ENCODE assay signal across 1 cellular context in the genomic region with DNA sequence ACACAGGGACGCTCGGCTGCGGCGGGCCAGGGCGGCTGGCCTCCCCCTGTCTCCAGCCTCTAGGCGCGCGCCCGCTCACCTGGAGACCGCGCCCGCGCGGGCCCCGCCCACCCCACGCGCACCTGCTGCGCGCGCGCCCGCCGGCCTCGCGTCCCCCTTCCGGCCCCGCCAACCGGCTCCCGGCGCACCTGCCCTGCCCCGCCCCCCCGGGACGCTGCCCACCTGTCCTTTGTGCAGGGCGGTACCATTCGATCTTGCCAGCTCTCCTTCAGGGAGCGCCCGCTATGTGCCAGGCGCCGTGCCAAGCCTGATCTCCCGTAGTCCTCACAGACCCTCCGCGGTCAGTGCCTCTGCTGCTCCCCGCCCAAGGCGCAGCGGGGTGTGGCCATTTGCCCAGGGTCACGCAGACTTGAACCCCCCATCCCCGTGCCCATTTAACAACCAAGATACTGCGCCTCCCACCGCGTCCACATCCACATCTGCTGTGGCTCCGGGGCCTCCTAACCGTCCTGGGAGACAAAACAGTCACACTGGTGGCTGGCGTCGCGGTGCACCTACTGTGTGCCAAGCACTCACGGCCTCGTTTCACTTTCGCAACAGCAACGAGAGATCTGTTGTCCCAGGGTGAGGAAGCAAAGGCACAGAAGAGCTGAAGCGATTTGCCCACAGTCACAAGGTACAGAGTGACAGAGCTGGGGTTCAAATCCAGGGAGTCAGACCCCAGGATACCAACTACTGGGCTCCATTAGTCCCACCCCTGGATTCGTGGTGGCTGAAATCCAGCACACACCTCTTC.
TF ChIP-seq lines count a peak whose summit lies in the region.

No MANE protein-coding gene starts in this region.

TF ChIP-seq in HepG2, 621 proteins besides CTCF, POLR2A, EP300 and RAD21 (continued from another document and continues in another):
- TF ChIP-seq ZBTB14 (CRISPR knock-in tag; IDR thresholded peaks at IDR 0.05) (peak; percentile 74), MIXL1 (CRISPR knock-in tag; IDR thresholded peaks at IDR 0.05) (no peak), PAWR (CRISPR knock-in tag; IDR thresholded peaks at IDR 0.05; ENCODE audit: borderline replicate concordance) (no peak), HNRNPLL (IDR thresholded peaks at IDR 0.05; ENCODE audit: low read depth, low read length, poor library complexity, severe bottlenecking) (peak; percentile 18), TBX2 (CRISPR knock-in tag; IDR thresholded peaks at IDR 0.05; ENCODE audit: borderline replicate concordance) (peak; percentile 46; the same call in 1 of the 2 replicates), GABPB1 (CRISPR knock-in tag; IDR thresholded peaks at IDR 0.05) (peak; percentile 32), ZNF333 (CRISPR knock-in tag; IDR thresholded peaks at IDR 0.05; ENCODE audit: borderline replicate concordance) (0 out of 2 replicates have a peak, but pooled peaks have one; percentile 8), SMYD3 (CRISPR knock-in tag; IDR thresholded peaks at IDR 0.05) (no peak), CEBPB (IDR thresholded peaks at IDR 0.05; ENCODE audit: borderline replicate concordance, low read depth, low read length) (peak; percentile 68), NR0B2 (CRISPR knock-in tag; IDR thresholded peaks at IDR 0.05) (no peak), MZF1 (CRISPR knock-in tag; IDR thresholded peaks at IDR 0.05; ENCODE audit: borderline replicate concordance) (0 out of 2 replicates have a peak, but pooled peaks have one; percentile 75), ZMAT3 (CRISPR knock-in tag; conservative IDR thresholded peaks at IDR 0.05) (no peak), RELA (CRISPR knock-in tag; IDR thresholded peaks at IDR 0.05) (no peak), ZBTB20 (CRISPR knock-in tag; IDR thresholded peaks at IDR 0.05; ENCODE audit: borderline replicate concordance, low read depth) (peak; percentile 71; the same call in 1 of the 2 replicates), ZKSCAN1 (IDR thresholded peaks at IDR 0.05; ENCODE audit: low read length) (peak; percentile 97), ZNF678 (CRISPR knock-in tag; IDR thresholded peaks at IDR 0.05) (0 out of 2 replicates have a peak, but pooled peaks have one; percentile 47), FOXO1 (CRISPR knock-in tag; IDR thresholded peaks at IDR 0.05) (0 out of 2 replicates have a peak, but pooled peaks have one; percentile 6), ZNF414 (CRISPR knock-in tag; IDR thresholded peaks at IDR 0.05) (0 out of 2 replicates have a peak, but pooled peaks have one; percentile 8), ZBTB34 (CRISPR knock-in tag; IDR thresholded peaks at IDR 0.05) (no peak), ZSCAN21 (CRISPR knock-in tag; IDR thresholded peaks at IDR 0.05; ENCODE audit: borderline replicate concordance) (peak; percentile 73; the same call in 1 of the 2 replicates), XRCC5 (optimal IDR thresholded peaks at IDR 0.05; ENCODE audit: low read length) (peak; percentile 53), ZNF773 (CRISPR knock-in tag; IDR thresholded peaks at IDR 0.05; ENCODE audit: borderline replicate concordance) (no peak), THAP11 (CRISPR knock-in tag; IDR thresholded peaks at IDR 0.05) (no peak), HDAC2 (CRISPR knock-in tag; IDR thresholded peaks at IDR 0.05) (peak; percentile 23; the same call in 1 of the 2 replicates), ZNF30 (CRISPR knock-in tag; IDR thresholded peaks at IDR 0.05) (0 out of 2 replicates have a peak, but pooled peaks have one; percentile 21), ZNF296 (CRISPR knock-in tag; conservative IDR thresholded peaks at IDR 0.05) (0 out of 2 replicates have a peak, but pooled peaks have one; percentile 1), ZNF724P (CRISPR knock-in tag; IDR thresholded peaks at IDR 0.05; ENCODE audit: borderline replicate concordance) (0 out of 2 replicates have a peak, but pooled peaks have one; percentile 21), ZMYM3 (CRISPR knock-in tag; IDR thresholded peaks at IDR 0.05) (peak; percentile 66), ZNF746 (CRISPR knock-in tag; IDR thresholded peaks at IDR 0.05) (no peak), MXD4 (CRISPR knock-in tag; IDR thresholded peaks at IDR 0.05) (no peak), SRSF1 (optimal IDR thresholded peaks at IDR 0.05; ENCODE audit: low read depth, low read length) (peak; percentile 47), ZBTB7A (CRISPR knock-in tag; IDR thresholded peaks at IDR 0.05) (0 out of 2 replicates have a peak, but pooled peaks have one; percentile 23), EEA1 (CRISPR knock-in tag; IDR thresholded peaks at IDR 0.05; ENCODE audit: borderline replicate concordance) (no peak), ZNF891 (CRISPR knock-in tag; IDR thresholded peaks at IDR 0.05) (0 out of 2 replicates have a peak, but pooled peaks have one; percentile 21), ZNF747 (CRISPR knock-in tag; IDR thresholded peaks at IDR 0.05; ENCODE audit: borderline replicate concordance) (peak; percentile 59; the same call in 1 of the 2 replicates), THYN1 (CRISPR knock-in tag; IDR thresholded peaks at IDR 0.05; ENCODE audit: borderline replicate concordance, low read depth) (no peak), CEBPG (CRISPR knock-in tag; IDR thresholded peaks at IDR 0.05) (peak; percentile 69)
- TF ChIP-seq, protein P1, sequence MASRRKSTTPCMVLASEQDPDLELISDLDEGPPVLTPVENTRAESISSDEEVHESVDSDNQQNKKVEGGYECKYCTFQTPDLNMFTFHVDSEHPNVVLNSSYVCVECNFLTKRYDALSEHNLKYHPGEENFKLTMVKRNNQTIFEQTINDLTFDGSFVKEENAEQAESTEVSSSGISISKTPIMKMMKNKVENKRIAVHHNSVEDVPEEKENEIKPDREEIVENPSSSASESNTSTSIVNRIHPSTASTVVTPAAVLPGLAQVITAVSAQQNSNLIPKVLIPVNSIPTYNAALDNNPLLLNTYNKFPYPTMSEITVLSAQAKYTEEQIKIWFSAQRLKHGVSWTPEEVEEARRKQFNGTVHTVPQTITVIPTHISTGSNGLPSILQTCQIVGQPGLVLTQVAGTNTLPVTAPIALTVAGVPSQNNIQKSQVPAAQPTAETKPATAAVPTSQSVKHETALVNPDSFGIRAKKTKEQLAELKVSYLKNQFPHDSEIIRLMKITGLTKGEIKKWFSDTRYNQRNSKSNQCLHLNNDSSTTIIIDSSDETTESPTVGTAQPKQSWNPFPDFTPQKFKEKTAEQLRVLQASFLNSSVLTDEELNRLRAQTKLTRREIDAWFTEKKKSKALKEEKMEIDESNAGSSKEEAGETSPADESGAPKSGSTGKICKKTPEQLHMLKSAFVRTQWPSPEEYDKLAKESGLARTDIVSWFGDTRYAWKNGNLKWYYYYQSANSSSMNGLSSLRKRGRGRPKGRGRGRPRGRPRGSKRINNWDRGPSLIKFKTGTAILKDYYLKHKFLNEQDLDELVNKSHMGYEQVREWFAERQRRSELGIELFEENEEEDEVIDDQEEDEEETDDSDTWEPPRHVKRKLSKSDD (CRISPR knock-in tag; IDR thresholded peaks at IDR 0.05; ENCODE audit: low read depth), result peak; percentile 57; the same call in 1 of the 2 replicates
- TF ChIP-seq, protein P2, sequence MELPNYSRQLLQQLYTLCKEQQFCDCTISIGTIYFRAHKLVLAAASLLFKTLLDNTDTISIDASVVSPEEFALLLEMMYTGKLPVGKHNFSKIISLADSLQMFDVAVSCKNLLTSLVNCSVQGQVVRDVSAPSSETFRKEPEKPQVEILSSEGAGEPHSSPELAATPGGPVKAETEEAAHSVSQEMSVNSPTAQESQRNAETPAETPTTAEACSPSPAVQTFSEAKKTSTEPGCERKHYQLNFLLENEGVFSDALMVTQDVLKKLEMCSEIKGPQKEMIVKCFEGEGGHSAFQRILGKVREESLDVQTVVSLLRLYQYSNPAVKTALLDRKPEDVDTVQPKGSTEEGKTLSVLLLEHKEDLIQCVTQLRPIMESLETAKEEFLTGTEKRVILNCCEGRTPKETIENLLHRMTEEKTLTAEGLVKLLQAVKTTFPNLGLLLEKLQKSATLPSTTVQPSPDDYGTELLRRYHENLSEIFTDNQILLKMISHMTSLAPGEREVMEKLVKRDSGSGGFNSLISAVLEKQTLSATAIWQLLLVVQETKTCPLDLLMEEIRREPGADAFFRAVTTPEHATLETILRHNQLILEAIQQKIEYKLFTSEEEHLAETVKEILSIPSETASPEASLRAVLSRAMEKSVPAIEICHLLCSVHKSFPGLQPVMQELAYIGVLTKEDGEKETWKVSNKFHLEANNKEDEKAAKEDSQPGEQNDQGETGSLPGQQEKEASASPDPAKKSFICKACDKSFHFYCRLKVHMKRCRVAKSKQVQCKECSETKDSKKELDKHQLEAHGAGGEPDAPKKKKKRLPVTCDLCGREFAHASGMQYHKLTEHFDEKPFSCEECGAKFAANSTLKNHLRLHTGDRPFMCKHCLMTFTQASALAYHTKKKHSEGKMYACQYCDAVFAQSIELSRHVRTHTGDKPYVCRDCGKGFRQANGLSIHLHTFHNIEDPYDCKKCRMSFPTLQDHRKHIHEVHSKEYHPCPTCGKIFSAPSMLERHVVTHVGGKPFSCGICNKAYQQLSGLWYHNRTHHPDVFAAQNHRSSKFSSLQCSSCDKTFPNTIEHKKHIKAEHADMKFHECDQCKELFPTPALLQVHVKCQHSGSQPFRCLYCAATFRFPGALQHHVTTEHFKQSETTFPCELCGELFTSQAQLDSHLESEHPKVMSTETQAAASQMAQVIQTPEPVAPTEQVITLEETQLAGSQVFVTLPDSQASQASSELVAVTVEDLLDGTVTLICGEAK (IDR thresholded peaks at IDR 0.05), result no peak
- TF ChIP-seq, protein P2 (CRISPR knock-in tag; IDR thresholded peaks at IDR 0.05), result peak; percentile 81; the same call in 1 of the 2 replicates
- TF ChIP-seq, protein P3, sequence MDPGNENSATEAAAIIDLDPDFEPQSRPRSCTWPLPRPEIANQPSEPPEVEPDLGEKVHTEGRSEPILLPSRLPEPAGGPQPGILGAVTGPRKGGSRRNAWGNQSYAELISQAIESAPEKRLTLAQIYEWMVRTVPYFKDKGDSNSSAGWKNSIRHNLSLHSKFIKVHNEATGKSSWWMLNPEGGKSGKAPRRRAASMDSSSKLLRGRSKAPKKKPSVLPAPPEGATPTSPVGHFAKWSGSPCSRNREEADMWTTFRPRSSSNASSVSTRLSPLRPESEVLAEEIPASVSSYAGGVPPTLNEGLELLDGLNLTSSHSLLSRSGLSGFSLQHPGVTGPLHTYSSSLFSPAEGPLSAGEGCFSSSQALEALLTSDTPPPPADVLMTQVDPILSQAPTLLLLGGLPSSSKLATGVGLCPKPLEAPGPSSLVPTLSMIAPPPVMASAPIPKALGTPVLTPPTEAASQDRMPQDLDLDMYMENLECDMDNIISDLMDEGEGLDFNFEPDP (CRISPR knock-in tag; conservative IDR thresholded peaks at IDR 0.05), result 0 out of 2 replicates have a peak, but pooled peaks have one; percentile 74
